Comparison of ENCODE assay signal across 8 cellular contexts in the genomic region with DNA sequence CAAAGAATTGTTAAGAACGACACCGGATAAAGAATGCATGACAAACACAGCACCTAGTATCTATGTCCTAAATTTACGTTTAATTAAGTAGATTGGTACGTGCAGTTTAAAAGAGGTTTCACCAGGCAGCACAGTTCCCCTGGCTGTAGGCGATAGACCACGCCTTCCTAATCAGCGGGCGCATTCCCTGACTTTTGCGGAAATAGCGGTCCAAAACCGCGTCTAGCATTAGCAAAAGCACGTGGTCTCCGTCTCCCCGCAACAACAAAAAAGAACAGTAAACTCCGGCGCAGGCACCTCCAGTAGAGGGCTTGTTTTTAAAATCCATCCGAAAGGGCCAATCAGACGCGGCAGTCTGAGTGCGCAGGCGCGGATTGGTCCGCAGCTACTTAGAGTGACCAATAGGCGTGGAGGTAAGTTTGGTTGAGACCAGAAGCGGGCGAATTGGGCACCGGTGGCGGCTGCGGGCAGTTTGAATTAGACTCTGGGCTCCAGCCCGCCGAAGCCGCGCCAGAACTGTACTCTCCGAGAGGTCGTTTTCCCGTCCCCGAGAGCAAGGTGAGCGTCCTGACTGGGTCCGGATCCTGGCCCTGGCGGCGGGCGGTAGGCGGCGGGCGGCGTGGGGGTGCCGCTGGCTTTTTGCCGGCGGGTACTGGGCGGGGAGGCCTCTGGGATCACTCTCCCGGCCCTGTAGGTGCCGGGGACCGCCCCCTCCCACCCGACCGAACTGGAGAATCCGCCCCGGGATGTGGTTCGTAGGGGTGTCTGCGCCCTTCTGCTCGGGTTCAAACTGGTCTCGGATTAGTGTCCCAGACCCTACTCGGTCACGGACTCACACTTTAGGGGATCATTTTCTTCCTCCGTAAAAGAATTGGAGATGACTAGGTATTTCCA. TPM values are rescaled to one million over a fixed set of nuclear protein-coding genes. Genes with fewer than 3 reads are reported as not detected.
DNase-seq lines count a peak whose midpoint lies in the region; ATAC-seq and TF ChIP-seq lines count a peak whose summit lies in the region.

A gene with protein sequence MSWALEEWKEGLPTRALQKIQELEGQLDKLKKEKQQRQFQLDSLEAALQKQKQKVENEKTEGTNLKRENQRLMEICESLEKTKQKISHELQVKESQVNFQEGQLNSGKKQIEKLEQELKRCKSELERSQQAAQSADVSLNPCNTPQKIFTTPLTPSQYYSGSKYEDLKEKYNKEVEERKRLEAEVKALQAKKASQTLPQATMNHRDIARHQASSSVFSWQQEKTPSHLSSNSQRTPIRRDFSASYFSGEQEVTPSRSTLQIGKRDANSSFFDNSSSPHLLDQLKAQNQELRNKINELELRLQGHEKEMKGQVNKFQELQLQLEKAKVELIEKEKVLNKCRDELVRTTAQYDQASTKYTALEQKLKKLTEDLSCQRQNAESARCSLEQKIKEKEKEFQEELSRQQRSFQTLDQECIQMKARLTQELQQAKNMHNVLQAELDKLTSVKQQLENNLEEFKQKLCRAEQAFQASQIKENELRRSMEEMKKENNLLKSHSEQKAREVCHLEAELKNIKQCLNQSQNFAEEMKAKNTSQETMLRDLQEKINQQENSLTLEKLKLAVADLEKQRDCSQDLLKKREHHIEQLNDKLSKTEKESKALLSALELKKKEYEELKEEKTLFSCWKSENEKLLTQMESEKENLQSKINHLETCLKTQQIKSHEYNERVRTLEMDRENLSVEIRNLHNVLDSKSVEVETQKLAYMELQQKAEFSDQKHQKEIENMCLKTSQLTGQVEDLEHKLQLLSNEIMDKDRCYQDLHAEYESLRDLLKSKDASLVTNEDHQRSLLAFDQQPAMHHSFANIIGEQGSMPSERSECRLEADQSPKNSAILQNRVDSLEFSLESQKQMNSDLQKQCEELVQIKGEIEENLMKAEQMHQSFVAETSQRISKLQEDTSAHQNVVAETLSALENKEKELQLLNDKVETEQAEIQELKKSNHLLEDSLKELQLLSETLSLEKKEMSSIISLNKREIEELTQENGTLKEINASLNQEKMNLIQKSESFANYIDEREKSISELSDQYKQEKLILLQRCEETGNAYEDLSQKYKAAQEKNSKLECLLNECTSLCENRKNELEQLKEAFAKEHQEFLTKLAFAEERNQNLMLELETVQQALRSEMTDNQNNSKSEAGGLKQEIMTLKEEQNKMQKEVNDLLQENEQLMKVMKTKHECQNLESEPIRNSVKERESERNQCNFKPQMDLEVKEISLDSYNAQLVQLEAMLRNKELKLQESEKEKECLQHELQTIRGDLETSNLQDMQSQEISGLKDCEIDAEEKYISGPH (N-terminal part only) (plus strand): TSS at position 432 of the 894 bp plus-strand sequence. CDS start 10,560 bp downstream, outside the sequence.

- no peaks in the 10 kb centered on the region for H3K36me3 ChIP-seq in mucosa of stomach (ENCODE audit: control insufficient read depth, insufficient read depth, low read length)

- TF ChIP-seq POLR2A in erythroblast (IDR thresholded peaks at IDR 0.05; ENCODE audit: low read length), result peak; percentile 84

- ATAC-seq in GM21529 (IDR thresholded peaks at IDR 0.05; ENCODE audit: unreplicated experiment), result peak; percentile 99

- peaks cover 9% of the 10 kb centered on the region for H3K4me1 ChIP-seq in mucosa of stomach (ENCODE audit: control insufficient read depth, insufficient read depth, low read length)

- no peaks in the 10 kb centered on the region for H3K27me3 ChIP-seq in mucosa of stomach (ENCODE audit: control insufficient read depth, insufficient read depth, low read length)

- peaks cover 0 to 25% (median 13%) of the 10 kb centered on the region in 3 donors for H3K4me1 Mint-ChIP-seq in IgD-negative memory B cell

- H3K4me3 ChIP-seq in mucosa of stomach (ENCODE audit: low read length), result peak within 1 kb of the TSS; percentile 7

- peak within 1 kb of the TSS; percentile 88 to 96 (median 95) for H3K4me3 Mint-ChIP-seq in IgD-negative memory B cell

- H3K36me3 Mint-ChIP-seq in IgD-negative memory B cell, result no peaks in the 10 kb centered on the region

- peak within 1 kb of the TSS; percentile 53 to 91 (median 90) for H3K27ac Mint-ChIP-seq in IgD-negative memory B cell

- DNase-seq in DMS153 treated with DMSO at 0.1 percent for 48 hours (lab: John Stamatoyannopoulos, UW; ENCODE audit: unreplicated experiment), result peak; percentile 99
- DNase-seq in OCI-M2 (lab: John Stamatoyannopoulos, UW; ENCODE audit: unreplicated experiment), result peak; percentile 89
- DNase-seq in activated T-cell treated with anti-CD3 and anti-CD28 coated beads for 4 hours, result peak; percentile 81
- DNase-seq in erythroblast (lab: John Stamatoyannopoulos, UW), result peak; percentile 97 to 99
- peak; percentile 78 to 83 for DNase-seq in stimulated activated CD8-positive, alpha-beta memory T cell treated with anti-CD3 and anti-CD28 coated beads, Interleukin-7, amount 100 ng/mL, for 1 hour (ENCODE audit: low read depth in 2 of 2)

- no peaks in the 10 kb centered on the region for H3K9me3 ChIP-seq in mucosa of stomach (ENCODE audit: control insufficient read depth, low read length)

- H3K9me3 Mint-ChIP-seq in IgD-negative memory B cell, result no peaks in the 10 kb centered on the region

- no peaks in the 10 kb centered on the region for H3K27me3 Mint-ChIP-seq in IgD-negative memory B cell

- peak within 1 kb of the TSS; percentile 61 for H3K9ac ChIP-seq in mucosa of stomach (ENCODE audit: low read length)

RNA-seq across cellular contexts. Expression of the gene that starts here (rescaled TPM):
- polyA plus RNA-seq in IgD-negative memory B cell, result 0.29 TPM

Comparison
In these comparisons a context has a peak if more than half of its experiments do, and no peak if none do; other contexts are left out.
1. Peak in every context shown above with its lines: DNase-seq, ATAC-seq and H3K4me3 ChIP-seq.